8 cellular contexts compared by ENCODE assay signal in the genomic region with DNA sequence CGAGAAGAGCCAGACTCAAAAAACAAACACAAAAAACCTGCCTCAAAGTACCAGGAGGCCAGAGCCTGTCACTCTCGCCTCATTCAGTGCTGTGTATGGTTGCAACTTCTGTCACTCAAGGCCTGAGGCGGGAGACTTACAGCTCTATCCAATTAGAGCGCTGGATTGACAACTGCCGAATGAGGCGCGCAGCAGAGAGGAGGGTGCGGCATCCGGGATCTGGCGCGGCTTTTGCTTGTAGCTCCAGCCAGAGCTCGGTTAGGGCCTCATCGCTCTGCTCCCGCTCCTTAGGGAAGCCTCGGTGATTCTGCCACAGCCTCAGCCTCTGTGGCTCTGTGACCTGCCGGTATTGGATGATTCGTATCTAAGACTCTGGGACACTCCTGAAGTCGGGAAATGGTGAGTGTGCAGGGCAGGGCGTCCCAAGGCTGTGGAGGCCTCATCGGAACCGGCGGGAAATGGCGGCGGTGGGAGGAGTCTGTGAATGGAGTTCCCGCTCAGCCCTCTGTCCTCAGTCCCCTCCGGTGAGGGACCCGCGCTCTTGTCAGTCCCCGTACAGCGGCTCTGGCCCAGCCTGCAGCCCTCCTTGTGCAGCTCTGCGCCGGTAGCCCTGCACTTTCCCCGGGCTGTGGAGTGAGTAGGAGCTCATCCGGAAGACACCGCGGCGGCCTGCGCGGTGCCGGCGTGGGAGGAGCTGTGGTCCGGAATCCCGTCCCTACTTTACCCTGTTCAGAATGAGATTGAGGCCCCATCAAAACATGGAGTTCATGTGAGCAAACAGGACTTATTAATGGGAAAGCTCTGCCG. TPM values are rescaled to one million over a fixed set of nuclear protein-coding genes. Genes with fewer than 3 reads are reported as not detected.
A peak's percentile ranks its signal among the peaks of the same experiment; 100 is the strongest.
DNase-seq lines count a peak whose midpoint lies in the region; ATAC-seq lines count a peak whose summit lies in the region.

A gene (plus strand): TSS at position 227 of the 807 bp plus-strand sequence. CDS start 170 bp downstream, at position 397.

- peaks cover 21% of the 10 kb centered on the region for H3K36me3 Mint-ChIP-seq in activated T-cell treated with anti-CD3 and anti-CD28 coated beads, Interleukin-2, amount 50 U/mL, for 4 hours (ENCODE audit: insufficient read depth)

- H3K4me1 Mint-ChIP-seq in activated T-cell treated with anti-CD3 and anti-CD28 coated beads, Interleukin-2, amount 50 U/mL, for 4 hours (ENCODE audit: low read depth), result peaks cover 32% of the 10 kb centered on the region

- H3K9ac ChIP-seq in muscle layer of colon (ENCODE audit: low read length), result peak within 1 kb of the TSS; percentile 78

- peak; percentile 100 for ATAC-seq in GM19468 (IDR thresholded peaks at IDR 0.05; ENCODE audit: extremely low read depth, unreplicated experiment)
- peak; percentile 98 for ATAC-seq in activated T-cell treated with anti-CD3 and anti-CD28 coated beads, Interleukin-2, amount 50 U/mL, for 4 hours

- 0 to 1% methylated on average over 44 of the region's 44 CpGs for WGBS in esophagus, 2 donors

- H3K27ac ChIP-seq in esophagus (ENCODE audit: low read depth in 2 of 2, low read length in 1 of 2) (peak within 1 kb of the TSS; percentile 95 to 96), muscle layer of colon (ENCODE audit: low read depth, low read length) (peak within 1 kb of the TSS; percentile 90)

- H3K9me3 Mint-ChIP-seq in activated T-cell treated with anti-CD3 and anti-CD28 coated beads, Interleukin-2, amount 50 U/mL, for 4 hours, result peaks cover 16% of the 10 kb centered on the region

- H3K4me3 Mint-ChIP-seq in activated T-cell treated with anti-CD3 and anti-CD28 coated beads, Interleukin-2, amount 50 U/mL, for 4 hours, result peak within 1 kb of the TSS; percentile 91

- H3K27me3 ChIP-seq in esophagus (ENCODE audit: control insufficient read depth in 1 of 2, insufficient read depth in 2 of 2, low read length in 2 of 2) (no peaks in the 10 kb centered on the region), muscle layer of colon (ENCODE audit: control insufficient read depth in 1 of 2, insufficient read depth in 2 of 2, low read length in 2 of 2) (no peaks in the 10 kb centered on the region)

- H3K27me3 Mint-ChIP-seq in activated T-cell treated with anti-CD3 and anti-CD28 coated beads, Interleukin-2, amount 50 U/mL, for 4 hours (ENCODE audit: low read depth), result no peaks in the 10 kb centered on the region

- peaks cover 6 to 7% of the 10 kb centered on the region in 2 donors for H3K4me1 ChIP-seq in esophagus (ENCODE audit: control insufficient read depth in 2 of 2, insufficient read depth in 2 of 2, low read length in 1 of 2)
- H3K4me1 ChIP-seq in muscle layer of colon (ENCODE audit: insufficient read depth, low read length), result peaks cover 6% of the 10 kb centered on the region

- peak; percentile 65 for DNase-seq in COLO829 (ENCODE audit: low spot score)
- peak; percentile 79 for DNase-seq in HT1080 (ENCODE audit: low read depth)
- DNase-seq in OCI-M2 (lab: John Stamatoyannopoulos, UW; ENCODE audit: unreplicated experiment), result peak; percentile 86
- peak; percentile 83 for DNase-seq in activated T-cell treated with anti-CD3 and anti-CD28 coated beads, Interleukin-2, amount 50 U/mL, for 4 hours
- DNase-seq in stimulated activated CD8-positive, alpha-beta memory T cell treated with anti-CD3 and anti-CD28 coated beads, Interleukin-7, amount 100 ng/mL, for 1 hour (ENCODE audit: low read depth in 2 of 2), result peak; percentile 77 to 81

- H3K9me3 ChIP-seq in esophagus (ENCODE audit: control insufficient read depth in 2 of 2, insufficient read depth in 1 of 2, low read depth in 1 of 2, low read length in 1 of 2) (no peaks in the 10 kb centered on the region), muscle layer of colon (ENCODE audit: low read length) (no peaks in the 10 kb centered on the region)

- H3K36me3 ChIP-seq in esophagus (ENCODE audit: control insufficient read depth in 2 of 2, insufficient read depth in 2 of 2, low read length in 1 of 2) (no peaks in the 10 kb centered on the region), muscle layer of colon (ENCODE audit: insufficient read depth, low read length) (peaks cover 15% of the 10 kb centered on the region)

- peak within 1 kb of the TSS; percentile 94 to 98 for H3K4me3 ChIP-seq in esophagus (ENCODE audit: low read depth in 1 of 2, low read length in 2 of 2)
- peak within 1 kb of the TSS; percentile 92 to 99 for H3K4me3 ChIP-seq in muscle layer of colon (ENCODE audit: low read depth in 1 of 2, low read length in 2 of 2)

RNA-seq across cellular contexts. Expression of the gene that starts here (rescaled TPM):
- 0.67 and 1.5 TPM in 2 replicates for total RNA-seq in HT1080 (2014; rRNA removed; shearing (Covaris generic))
- 0.50 and 0.52 TPM in 2 replicates for polyA plus RNA-seq in HT1080 (2015; cell fraction: cytosol; rRNA removed)
- polyA plus RNA-seq in HT1080 (2015; cell fraction: nucleus; rRNA removed), result 0.51 and 0.68 TPM in 2 replicates
- total RNA-seq in activated T-cell treated with anti-CD3 and anti-CD28 coated beads, Interleukin-2, amount 50 U/mL, for 4 hours, result 1 to 10 TPM; 4.5 to 6.4 (median 5.7) TPM
- under 1 TPM; 0.75 to 0.98 TPM for polyA plus RNA-seq in esophagus

Comparison
In these comparisons a context has a peak if more than half of its experiments do, and no peak if none do; other contexts are left out.
1. Peak in every context shown above with its lines: DNase-seq, ATAC-seq, H3K4me3 ChIP-seq and H3K27ac ChIP-seq.